8 cellular contexts compared by ENCODE assay signal in the genomic region with DNA sequence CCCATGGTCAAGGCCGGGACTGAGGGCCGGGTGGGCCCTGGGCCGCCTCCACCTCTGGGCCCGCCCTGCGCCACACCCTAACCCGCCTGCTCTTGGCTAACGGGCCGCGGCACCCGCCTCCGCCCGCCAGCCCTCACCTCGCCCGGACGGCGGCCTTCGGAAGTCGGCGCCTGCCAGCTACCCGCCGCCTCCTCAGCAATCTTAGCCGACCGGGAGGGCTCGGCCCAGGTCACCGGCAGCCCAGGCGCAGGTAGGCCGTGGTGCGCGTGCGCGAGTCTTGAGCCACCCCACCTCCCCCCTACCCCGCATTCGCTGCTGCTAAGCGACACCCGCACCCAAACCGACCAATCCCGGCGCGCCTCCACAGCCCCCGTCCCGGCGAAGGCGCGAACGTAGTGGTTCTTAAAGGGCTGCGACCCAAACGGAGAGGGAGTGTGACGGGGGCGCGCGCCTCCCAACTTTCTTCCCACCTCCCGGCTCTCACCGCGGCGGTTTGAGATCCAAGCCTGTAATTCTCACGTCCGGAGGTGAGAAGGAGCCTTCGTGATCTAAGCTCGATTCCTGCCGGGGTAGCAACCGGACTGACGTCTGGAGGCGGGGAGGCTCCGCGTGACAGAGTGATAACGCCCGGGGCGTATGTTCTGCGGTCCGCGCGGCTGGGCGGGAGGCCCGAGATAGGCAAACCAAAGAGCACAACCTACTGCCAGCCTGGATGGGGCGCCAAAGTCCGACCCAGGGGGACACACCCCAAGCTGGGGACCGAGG. TPM values are rescaled to one million over a fixed set of nuclear protein-coding genes. Genes with fewer than 3 reads are reported as not detected.
A peak's percentile ranks its signal among the peaks of the same experiment; 100 is the strongest.
DNase-seq lines count a peak whose midpoint lies in the region; ATAC-seq and TF ChIP-seq lines count a peak whose summit lies in the region.

A gene with protein sequence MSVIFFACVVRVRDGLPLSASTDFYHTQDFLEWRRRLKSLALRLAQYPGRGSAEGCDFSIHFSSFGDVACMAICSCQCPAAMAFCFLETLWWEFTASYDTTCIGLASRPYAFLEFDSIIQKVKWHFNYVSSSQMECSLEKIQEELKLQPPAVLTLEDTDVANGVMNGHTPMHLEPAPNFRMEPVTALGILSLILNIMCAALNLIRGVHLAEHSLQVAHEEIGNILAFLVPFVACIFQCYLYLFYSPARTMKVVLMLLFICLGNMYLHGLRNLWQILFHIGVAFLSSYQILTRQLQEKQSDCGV (minus strand): TSS at position 259 of the 765 bp plus-strand sequence. CDS start 12,921 bp downstream, outside the sequence.

- H3K4me3 ChIP-seq in AG10803 (ENCODE audit: low read length) (peak within 1 kb of the TSS; percentile 78), kidney epithelial cell (ENCODE audit: low read depth, low read length) (peak within 1 kb of the TSS; percentile 73)

- DNase-seq in AG10803 (ENCODE audit: low read depth) = peak; percentile 84
- DNase-seq in NCI-H446 treated with DMSO at 0.1 percent for 48 hours (lab: John Stamatoyannopoulos, UW) = peak; percentile 84
- peak; percentile 96 for DNase-seq in activated CD4-positive, CD25-positive, alpha-beta regulatory T cell treated with anti-CD3 and anti-CD28 coated beads, Interleukin-2, amount 50 U/mL, for 72 hours
- DNase-seq in cerebellar nuclear complex (lab: John Stamatoyannopoulos, UW) = peak; percentile 52 to 95
- DNase-seq in kidney epithelial cell (ENCODE audit: low read depth) = peak; percentile 65
- DNase-seq in stimulated activated CD4-positive, alpha-beta T cell treated with anti-CD3 and anti-CD28 coated beads, Interleukin-15, amount 100 ng/mL, for 48 hours (ENCODE audit: low read depth in 2 of 2) = peak; percentile 92 to 95

- H3K27me3 ChIP-seq in kidney epithelial cell (ENCODE audit: control insufficient read depth, insufficient read depth, low read length) = no peaks in the 10 kb centered on the region

- no peaks in the 10 kb centered on the region for H3K36me3 ChIP-seq in kidney epithelial cell (ENCODE audit: control insufficient read depth, insufficient read depth, low read length)

- peak; percentile 95 for ATAC-seq in GM19023 (IDR thresholded peaks at IDR 0.05; ENCODE audit: unreplicated experiment)
- peak; percentile 91 for ATAC-seq in HG03280 (IDR thresholded peaks at IDR 0.05; ENCODE audit: unreplicated experiment)

- TF ChIP-seq CTCF in AG10803 (conservative IDR thresholded peaks at IDR 0.05; ENCODE audit: low read length) (0 out of 2 replicates have a peak, but pooled peaks have one; percentile 11), kidney epithelial cell (IDR thresholded peaks at IDR 0.05; ENCODE audit: insufficient read depth, low read length, poor library complexity, severe bottlenecking) (no peak)

RNA-seq across cellular contexts. Expression of the gene that starts here (rescaled TPM):
- 63.8 and 73.3 TPM in 2 replicates for total RNA-seq in kidney epithelial cell

Comparison
In these comparisons a context has a peak if more than half of its experiments do, and no peak if none do; other contexts are left out.
1. Peak in every context shown above with its lines: DNase-seq, ATAC-seq and H3K4me3 ChIP-seq.